In the genomic region with DNA sequence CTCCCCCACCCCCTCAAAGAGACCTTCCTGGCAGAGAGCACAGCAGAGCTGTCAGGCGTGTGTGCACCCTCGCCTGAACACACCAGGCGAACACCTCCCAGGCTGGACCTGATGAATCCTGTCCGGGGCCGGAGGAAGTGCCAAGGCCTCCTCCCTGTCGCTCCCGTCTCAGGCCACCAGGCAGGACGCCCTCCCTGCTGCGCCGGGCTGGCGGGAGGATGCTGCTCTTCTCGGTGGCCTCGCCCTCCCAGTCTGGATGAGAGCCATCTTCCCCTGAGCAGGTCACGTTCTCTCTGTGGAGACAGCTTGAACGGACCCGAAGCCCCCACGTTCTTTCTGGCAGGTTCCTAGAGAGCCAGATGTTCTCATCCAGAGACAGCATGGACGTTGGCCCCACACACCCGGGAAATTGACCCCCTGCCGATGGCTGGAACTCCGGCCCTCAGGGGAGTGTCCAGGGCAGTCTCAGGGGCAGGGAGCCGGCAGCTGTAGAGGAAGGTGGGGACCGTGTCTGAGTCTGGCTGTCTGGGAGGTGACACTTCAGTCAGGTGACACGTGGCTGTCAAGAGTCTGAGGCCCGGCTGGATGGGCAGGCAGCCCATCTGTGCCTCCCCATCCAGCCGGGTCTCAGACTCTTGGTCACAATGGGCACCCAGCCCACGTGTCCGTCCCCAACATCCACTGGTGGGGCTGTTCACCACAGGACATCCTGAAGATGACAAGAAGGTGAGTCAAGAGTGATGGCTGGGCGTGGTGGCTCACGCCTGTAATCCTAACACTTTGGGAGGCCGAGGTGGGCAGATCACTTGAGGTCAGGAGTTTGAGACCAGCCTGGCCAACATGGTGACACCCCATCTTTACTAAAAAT, we compare ENCODE assay signal across 31 cellular contexts. TPM values are rescaled to one million over a fixed set of nuclear protein-coding genes. Genes with fewer than 3 reads are reported as not detected.
DNase-seq lines count a peak whose midpoint lies in the region; ATAC-seq, FAIRE-seq and TF ChIP-seq lines count a peak whose summit lies in the region.
"Had no signal": no experiment of that assay in that cellular context is flagged by ENCODE, and none has a peak within 500 bp of the region (broad histone marks: within the 10 kb centered on the region; RNA-seq: fewer than 3 reads in every experiment).

No MANE protein-coding gene starts in this region.

- no peaks in the 10 kb centered on the region for H3K36me3 ChIP-seq in kidney (ENCODE audit: control insufficient read depth in 1 of 2, insufficient read depth in 2 of 2, low read length in 2 of 2)
- no peaks in the 10 kb centered on the region for H3K36me3 ChIP-seq in testis (ENCODE audit: low read depth, missing control alignments)
- H3K36me3 ChIP-seq: BE2C, breast epithelium, Peyer's patch had no signal

- H3K4me3 ChIP-seq in kidney (ENCODE audit: low read length in 2 of 2) (no peak overlapping the region), testis (no peak overlapping the region)
- H3K4me3 ChIP-seq: breast epithelium, GM23248, lung, Peyer's patch had no signal

- H3K27ac ChIP-seq in kidney (ENCODE audit: low read depth in 2 of 2, low read length in 2 of 2) = peak overlapping the region in 1 of 2 donors; percentile 28
- peak overlapping the region in 1 of 2 donors; percentile 6 for H3K27ac ChIP-seq in testis
- H3K27ac ChIP-seq: epithelial cell of prostate, GM23248, Peyer's patch had no signal

- H3K9ac ChIP-seq in kidney (ENCODE audit: low read length in 2 of 2) = no peak overlapping the region
- H3K9ac ChIP-seq: GM23248 had no signal

- no peaks in the 10 kb centered on the region for H3K9me3 Mint-ChIP-seq in activated T-cell treated with anti-CD3 and anti-CD28 coated beads, Interleukin-2, amount 50 U/mL, for 4 hours
- H3K9me3 Mint-ChIP-seq: activated CD4-positive, alpha-beta memory T cell treated with anti-CD3 and anti-CD28 coated beads, Interleukin-2, amount 10 ng/mL, durations not matched to agents 7 days and 5 days; activated naive CD4-positive, alpha-beta T cell treated with anti-CD3 and anti-CD28 coated beads, Interleukin-2, amount 50 U/mL, for 24 hours; activated T-helper 17 cell treated with anti-CD3 and anti-CD28 coated beads, Interleukin-2, amount 50 U/mL, for 72 hours; CD8-positive, alpha-beta memory T cell had no signal

- intact Hi-C loops in Right ventricle myocardium superior (cut with DNase I) = no loop called here
- intact Hi-C loops in cardiac septum (cut with DNase I) = loop anchor here (5.0 kb wide), 2 partner anchors 42 to 48 kb away; no protein-coding TSS in a partner anchor
- intact Hi-C loops in kidney (cut with DNase I) = no loop called here
- intact Hi-C loops in testis (cut with DNase I; ENCODE audit: low total_unique reads) = no loop called here

- TF ChIP-seq CTCF in kidney (IDR thresholded peaks at IDR 0.05; ENCODE audit: borderline replicate concordance, extremely low read depth, insufficient read depth) (no peak), testis (IDR thresholded peaks at IDR 0.05) (no peak)

- 73 to 86% methylated on average over 3 to 31 of the region's 31 CpGs for WGBS in testis, 2 donors

- no peaks in the 10 kb centered on the region for H3K9me3 ChIP-seq in kidney (ENCODE audit: control insufficient read depth in 1 of 2, low read length in 2 of 2)
- H3K9me3 ChIP-seq in testis = no peaks in the 10 kb centered on the region
- H3K9me3 ChIP-seq: BE2C, breast epithelium, Peyer's patch had no signal

- H3K4me1 ChIP-seq in kidney (ENCODE audit: control insufficient read depth in 1 of 2, insufficient read depth in 1 of 2, low read depth in 1 of 2, low read length in 2 of 2) (peaks cover 7 to 21% of the 10 kb centered on the region in 2 donors), testis (peaks cover 20% of the 10 kb centered on the region)

- no peak for FAIRE-seq in kidney (lab: Jason Lieb, UNC)
- FAIRE-seq: GM12892 had no signal

- DNase-seq in Right ventricle myocardium superior (peak; percentile 55), cardiac septum (ENCODE audit: low spot score) (no peak), kidney (peak; percentile 75), testis (peak; percentile 43), inferior parietal cortex (ENCODE audit: extremely low spot score) (no peak)
- DNase-seq in activated T-cell treated with anti-CD3 and anti-CD28 coated beads, Interleukin-2, amount 50 U/mL, for 4 hours = no peak
- DNase-seq: ACHN; activated CD4-positive, alpha-beta memory T cell treated with anti-CD3 and anti-CD28 coated beads, Interleukin-2, amount 10 ng/mL, durations not matched to agents 7 days and 5 days; activated CD4-positive, alpha-beta T cell treated with anti-CD3 and anti-CD28 coated beads for 1 hour; activated CD8-positive, alpha-beta memory T cell treated with anti-CD3 and anti-CD28 coated beads, Interleukin-2, amount 50 U/mL, for 48 hours; amygdala; BE2C; CD8-positive, alpha-beta memory T cell; DMS 273 treated with DMSO at 0.1 percent for 48 hours; effector CD4-positive, alpha-beta T cell; GM23248; NCI-H1417; NCI-H2171 treated with DMSO at 0.1 percent for 48 hours; NCI-H510A treated with DMSO at 0.1 percent for 48 hours; Peyer's patch; T-helper 2 cell; trophoblast cell had no signal

- TF ChIP-seq POLR2A in testis (IDR thresholded peaks at IDR 0.05) = no peak

- H3K27me3 ChIP-seq in testis = no peaks in the 10 kb centered on the region
- H3K27me3 ChIP-seq: BE2C, breast epithelium, Peyer's patch had no signal

- no peaks in the 10 kb centered on the region for H3K36me3 Mint-ChIP-seq in activated T-cell treated with anti-CD3 and anti-CD28 coated beads, Interleukin-2, amount 50 U/mL, for 4 hours (ENCODE audit: insufficient read depth)
- H3K36me3 Mint-ChIP-seq: activated naive CD4-positive, alpha-beta T cell treated with anti-CD3 and anti-CD28 coated beads, Interleukin-2, amount 50 U/mL, for 24 hours; CD8-positive, alpha-beta memory T cell had no signal

- H3K27me3 Mint-ChIP-seq in activated T-cell treated with anti-CD3 and anti-CD28 coated beads, Interleukin-2, amount 50 U/mL, for 4 hours (ENCODE audit: low read depth) = peaks cover 12% of the 10 kb centered on the region

- no peak overlapping the region for H3K4me3 Mint-ChIP-seq in activated T-cell treated with anti-CD3 and anti-CD28 coated beads, Interleukin-2, amount 50 U/mL, for 4 hours
- H3K4me3 Mint-ChIP-seq: activated CD4-positive, alpha-beta memory T cell treated with anti-CD3 and anti-CD28 coated beads, Interleukin-2, amount 10 ng/mL, durations not matched to agents 7 days and 5 days; activated naive CD4-positive, alpha-beta T cell treated with anti-CD3 and anti-CD28 coated beads, Interleukin-2, amount 50 U/mL, for 24 hours; activated T-helper 17 cell treated with anti-CD3 and anti-CD28 coated beads, Interleukin-2, amount 50 U/mL, for 72 hours; CD8-positive, alpha-beta memory T cell had no signal

- no peak for ATAC-seq in Right ventricle myocardium superior (ENCODE audit: poor library complexity)
- ATAC-seq in HG02642 (IDR thresholded peaks at IDR 0.05; ENCODE audit: poor library complexity, unreplicated experiment) = no peak
- ATAC-seq in activated T-cell treated with anti-CD3 and anti-CD28 coated beads, Interleukin-2, amount 50 U/mL, for 4 hours = no peak
- ATAC-seq: activated T-helper 17 cell treated with anti-CD3 and anti-CD28 coated beads, Interleukin-2, amount 50 U/mL, for 72 hours had no signal

- peaks cover 11% of the 10 kb centered on the region for H3K4me1 Mint-ChIP-seq in activated T-cell treated with anti-CD3 and anti-CD28 coated beads, Interleukin-2, amount 50 U/mL, for 4 hours (ENCODE audit: low read depth)
- H3K4me1 Mint-ChIP-seq: activated naive CD4-positive, alpha-beta T cell treated with anti-CD3 and anti-CD28 coated beads, Interleukin-2, amount 50 U/mL, for 24 hours had no signal

RNA-seq across cellular contexts. Expression of a gene that starts 5.0 kb away (rescaled TPM):
- total RNA-seq in Right ventricle myocardium superior (114 TPM), cardiac septum (95.5 TPM), kidney (172 TPM), testis (100 to 1,000 TPM; 262 to 482 TPM)
- polyA plus RNA-seq in PFSK-1 (2012; ENCODE audit: insufficient read length, low read depth) = 236 TPM
- polyA plus RNA-seq in kidney (ENCODE audit: insufficient read depth, low read depth, low replicate concordance) (72.1 TPM), testis (ENCODE audit: insufficient read depth, low read depth, low replicate concordance) (465 TPM)
- total RNA-seq in activated T-cell treated with anti-CD3 and anti-CD28 coated beads, Interleukin-2, amount 50 U/mL, for 4 hours = 1 to 10 TPM in 1 of 3 donors, under 1 TPM in 2; 0.63 to 1.0 (median 0.81) TPM

RNA-seq across cellular contexts. Expression of a gene that starts 27.1 kb away (rescaled TPM):
- total RNA-seq in Right ventricle myocardium superior (0.70 TPM), cardiac septum (1.6 TPM), kidney (3.6 TPM), testis (10 to 100 TPM; 32.3 to 77.1 TPM)
- 0.34 TPM for polyA plus RNA-seq in PFSK-1 (2012; ENCODE audit: insufficient read length, low read depth)
- polyA plus RNA-seq in kidney (ENCODE audit: insufficient read depth, low read depth, low replicate concordance) (not detected), testis (ENCODE audit: insufficient read depth, low read depth, low replicate concordance) (100 TPM)
- not detected for total RNA-seq in activated T-cell treated with anti-CD3 and anti-CD28 coated beads, Interleukin-2, amount 50 U/mL, for 4 hours
- total RNA-seq: activated CD4-positive, alpha-beta memory T cell treated with anti-CD3 and anti-CD28 coated beads, Interleukin-2, amount 10 ng/mL, durations not matched to agents 7 days and 5 days; activated T-helper 17 cell treated with anti-CD3 and anti-CD28 coated beads, Interleukin-2, amount 50 U/mL, for 72 hours; CD8-positive, alpha-beta memory T cell had no signal
- polyA plus RNA-seq: CD8-positive, alpha-beta memory T cell; neural cell had no signal

RNA-seq across cellular contexts. Expression of a gene that starts 49.6 kb away (rescaled TPM):
- total RNA-seq in Right ventricle myocardium superior (499 TPM), cardiac septum (312 TPM), kidney (240 TPM), testis (100 to 1,000 TPM; 498 to 845 TPM)
- polyA plus RNA-seq in PFSK-1 (2012; ENCODE audit: insufficient read length, low read depth) = 723 TPM
- polyA plus RNA-seq in kidney (ENCODE audit: insufficient read depth, low read depth, low replicate concordance) (310 TPM), testis (ENCODE audit: insufficient read depth, low read depth, low replicate concordance) (328 TPM)
- total RNA-seq in activated T-cell treated with anti-CD3 and anti-CD28 coated beads, Interleukin-2, amount 50 U/mL, for 4 hours = 10 to 100 TPM; 14.5 to 32.1 (median 29.9) TPM

Comparison
In these comparisons a context has a peak if more than half of its experiments do, and no peak if none do; other contexts are left out.
1. DNase-seq: peak in Right ventricle myocardium superior (single experiment), kidney (single experiment) and testis (single experiment); none in cardiac septum (single experiment), inferior parietal cortex (single experiment) and activated T-cell treated with anti-CD3 and anti-CD28 coated beads, Interleukin-2, amount 50 U/mL, for 4 hours (single experiment).
2. RNA of a gene that starts 5.0 kb away (total RNA-seq): 262 to 482 TPM in testis, 172 TPM in kidney (single experiment), 114 TPM in Right ventricle myocardium superior (single experiment) and 95.5 TPM in cardiac septum (single experiment); 0.63 to 1.0 TPM in activated T-cell treated with anti-CD3 and anti-CD28 coated beads, Interleukin-2, amount 50 U/mL, for 4 hours; every median in the first group is over 10 times any median in the second.